In genomic region chrX:155028192-155028591, GRCh38 we compare ENCODE assay signal across 8 cellular contexts. TPM values are rescaled to one million over a fixed set of nuclear protein-coding genes. Genes with fewer than 3 reads are reported as not detected.
DNase-seq lines count a peak whose midpoint lies in the region; ATAC-seq, FAIRE-seq and TF ChIP-seq lines count a peak whose summit lies in the region.

No MANE protein-coding gene starts in this region.

- H3K27me3 ChIP-seq in gastrocnemius medialis, result no peaks in the 10 kb centered on the region
- no peaks in the 10 kb centered on the region for H3K27me3 ChIP-seq in aorta (ENCODE audit: control insufficient read depth in 1 of 2, insufficient read depth in 2 of 2, low read length in 1 of 2)

- H3K4me1 ChIP-seq in gastrocnemius medialis (peaks cover 3 to 16% of the 10 kb centered on the region in 2 donors), aorta (ENCODE audit: control insufficient read depth in 1 of 2, insufficient read depth in 2 of 2, low read length in 2 of 2) (no peaks in the 10 kb centered on the region)

- 36 to 42% methylated on average over 4 of the region's 4 CpGs for WGBS in aorta, 2 donors

- H3K9me3 ChIP-seq in gastrocnemius medialis (no peaks in the 10 kb centered on the region), aorta (ENCODE audit: control insufficient read depth, low read length) (no peaks in the 10 kb centered on the region)

- no peaks in the 10 kb centered on the region for H3K36me3 ChIP-seq in gastrocnemius medialis
- H3K36me3 ChIP-seq in aorta (ENCODE audit: control insufficient read depth in 1 of 2, insufficient read depth in 2 of 2, low read length in 1 of 2), result no peaks in the 10 kb centered on the region

- no peak for ATAC-seq in gastrocnemius medialis
- ATAC-seq in aorta (ENCODE audit: low FRiP score), result no peak

- TF ChIP-seq POLR2A in gastrocnemius medialis (IDR thresholded peaks at IDR 0.05), result no peak

- TF ChIP-seq CTCF in gastrocnemius medialis (IDR thresholded peaks at IDR 0.05 in 4 of 5, conservative IDR thresholded peaks at IDR 0.05 in 1 of 5) (no peak), D721Med (IDR thresholded peaks at IDR 0.05; ENCODE audit: insufficient read depth, missing control alignments) (no peak)

- peak overlapping the region; percentile 91 for H3K27ac ChIP-seq in epithelial cell of prostate
- H3K27ac ChIP-seq in gastrocnemius medialis, result peak overlapping the region; percentile 88 to 98 (median 94)
- no peak overlapping the region for H3K27ac ChIP-seq in aorta (ENCODE audit: low read depth in 1 of 2, low read length in 2 of 2)

- peak overlapping the region; percentile 61 to 72 (median 64) for H3K4me3 ChIP-seq in gastrocnemius medialis
- peak overlapping the region in 1 of 2 donors; percentile 14 for H3K4me3 ChIP-seq in aorta (ENCODE audit: low read length in 2 of 2)

- intact Hi-C loops in gastrocnemius medialis (cut with DNase I; ENCODE audit: low total_unique reads), result loop anchor here (5.0 kb wide), 2 partner anchors 44 to 46 kb away; partner anchors contain the start of genes BRCC3, CMC4 and MTCP1
- intact Hi-C loops in aorta (cut with DNase I), result no loop called here

- DNase-seq in DMS53 (lab: John Stamatoyannopoulos, UW) (peak; percentile 41), DMS53 treated with DMSO at 0.1 percent for 48 hours (lab: John Stamatoyannopoulos, UW; ENCODE audit: unreplicated experiment) (no peak), OCI-M1 (lab: John Stamatoyannopoulos, UW) (peak; percentile 51), epithelial cell of prostate (ENCODE audit: low read depth, low spot score) (no peak), gastrocnemius medialis (no peak), D721Med (ENCODE audit: insufficient read length, low spot score) (no peak), NCI-H187 treated with DMSO at 0.1 percent for 48 hours (lab: John Stamatoyannopoulos, UW) (no peak), aorta (no peak)

- FAIRE-seq in D721Med (lab: Jason Lieb, UNC), result no peak

- in situ Hi-C loops in gastrocnemius medialis (cut with MboI; ENCODE audit: low sequenced_read_pairs in 4 of 4), result no loop called here

RNA-seq across cellular contexts. Expression of gene FUNDC2, which starts 1.5 kb away (rescaled TPM):
- 100 to 1,000 TPM; 141 to 267 (median 183) TPM for total RNA-seq in gastrocnemius medialis
- total RNA-seq in aorta, result 10 to 100 TPM; 85.3 to 89.1 TPM
- polyA plus RNA-seq in aorta, result 100 to 1,000 TPM; 109 to 168 TPM

RNA-seq across cellular contexts. Expression of gene F8, which starts 5.7 kb away (rescaled TPM):
- total RNA-seq in gastrocnemius medialis (10 to 100 TPM; 23.3 to 33.7 (median 28.2) TPM), aorta (10 to 100 TPM; 24.2 to 49.9 TPM)
- 1 to 10 TPM; 2.7 to 6.1 TPM for polyA plus RNA-seq in aorta

RNA-seq across cellular contexts. Expression of gene CMC4, which starts 42.7 kb away (rescaled TPM):
- total RNA-seq in gastrocnemius medialis (10 to 100 TPM; 13.0 to 32.1 (median 26.3) TPM), aorta (1 to 10 TPM; 4.8 to 6.6 TPM)
- 10 to 100 TPM; 27.8 to 31.6 TPM for polyA plus RNA-seq in aorta

RNA-seq across cellular contexts. Expression of gene MTCP1, which starts 42.7 kb away (rescaled TPM):
- 1 to 10 TPM in 1 of 4 donors, under 1 TPM in 2, not detected in 1; 0.31 to 2.2 (median 0.93) TPM for total RNA-seq in gastrocnemius medialis
- 10 to 100 TPM; 19.6 to 20.8 TPM for total RNA-seq in aorta
- 10 to 100 TPM; 23.0 to 29.9 TPM for polyA plus RNA-seq in aorta

RNA-seq across cellular contexts. Expression of gene BRCC3, which starts 43.1 kb away (rescaled TPM):
- total RNA-seq in gastrocnemius medialis (10 to 100 TPM in 2 of 4 donors, 1 to 10 TPM in 2; 8.8 to 15.9 (median 10.6) TPM), aorta (10 to 100 TPM; 14.8 to 14.9 TPM)
- polyA plus RNA-seq in aorta, result 10 to 100 TPM; 10.9 to 15.5 TPM

Comparison
In these comparisons a context has a peak if more than half of its experiments do, and no peak if none do; other contexts are left out.
1. DNase-seq: peak in DMS53 (single experiment) and OCI-M1 (single experiment); none in DMS53 treated with DMSO at 0.1 percent for 48 hours (single experiment), epithelial cell of prostate (single experiment), gastrocnemius medialis (0 of 2), D721Med (single experiment), NCI-H187 treated with DMSO at 0.1 percent for 48 hours (single experiment) and aorta (0 of 2).
2. H3K27ac ChIP-seq: peak in epithelial cell of prostate (single experiment) and gastrocnemius medialis (4 of 4); none in aorta (0 of 2).